8 cellular contexts compared by ENCODE assay signal in the genomic region with DNA sequence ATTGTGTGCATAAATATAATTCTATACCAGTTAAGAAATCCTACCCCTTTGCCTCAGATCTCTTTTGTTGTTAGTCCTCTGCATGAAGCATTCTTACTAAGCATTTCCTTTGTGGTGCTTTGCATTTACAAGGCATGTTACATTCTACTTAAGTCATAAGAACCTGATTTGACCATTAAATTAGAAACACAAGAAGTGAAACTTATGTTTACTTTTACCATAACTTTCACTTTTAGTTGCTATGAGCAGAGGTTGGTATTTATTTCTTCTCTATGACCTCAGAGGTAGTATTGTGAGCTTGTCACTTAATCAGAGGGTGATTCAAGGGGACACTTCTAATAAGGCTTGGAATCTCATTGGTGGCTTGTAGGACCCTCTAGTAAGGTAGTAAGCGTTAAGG. TPM values are rescaled to one million over a fixed set of nuclear protein-coding genes. Genes with fewer than 3 reads are reported as not detected.
DNase-seq lines count a peak whose midpoint lies in the region; ATAC-seq and TF ChIP-seq lines count a peak whose summit lies in the region.

No MANE protein-coding gene starts in this region.

- peak overlapping the region; percentile 63 for H3K4me3 Mint-ChIP-seq in activated B cell treated with CpG ODN at 0.5 μM for 24 hours
- peak overlapping the region in 3 of 10 donors; percentile 11 to 35 (median 17) for H3K4me3 Mint-ChIP-seq in naive thymus-derived CD8-positive, alpha-beta T cell

- H3K4me1 Mint-ChIP-seq in activated B cell treated with CpG ODN at 0.5 μM for 24 hours, result peaks cover 89% of the 10 kb centered on the region
- H3K4me1 Mint-ChIP-seq in naive thymus-derived CD8-positive, alpha-beta T cell, result peaks cover 36 to 89% (median 84%) of the 10 kb centered on the region in 4 donors

- H3K27me3 ChIP-seq in suprapubic skin, result no peaks in the 10 kb centered on the region

- intact Hi-C loops in activated B cell treated with CpG ODN at 0.5 μM for 24 hours (cut with micrococcal nuclease), result loop anchor here (1.0 to 2.0 kb wide), 3 partner anchors 8 to 94 kb away; no protein-coding TSS in a partner anchor

- H3K9me3 ChIP-seq in suprapubic skin, result no peaks in the 10 kb centered on the region

- WGBS in suprapubic skin, result 90% methylated on average over 1 of the region's 1 CpG

- POLR2A ChIA-PET in activated B cell treated with CpG ODN at 0.5 μM for 24 hours (lab: Charles Lee), result interaction anchor here (1.0 to 1.4 kb wide), 2 partner anchors 8 to 47 kb away, joined by 3 to 4 read pairs; partner anchors contain the start of gene TOR3A
- POLR2A ChIA-PET in naive thymus-derived CD8-positive, alpha-beta T cell (lab: Charles Lee), result no interaction called here

- no peak overlapping the region for H3K27ac ChIP-seq in suprapubic skin

- no peaks in the 10 kb centered on the region for H3K36me3 Mint-ChIP-seq in activated B cell treated with CpG ODN at 0.5 μM for 24 hours (ENCODE audit: low read depth)
- no peaks in the 10 kb centered on the region for H3K36me3 Mint-ChIP-seq in naive thymus-derived CD8-positive, alpha-beta T cell

- no peaks in the 10 kb centered on the region for H3K9me3 Mint-ChIP-seq in activated B cell treated with CpG ODN at 0.5 μM for 24 hours
- H3K9me3 Mint-ChIP-seq in naive thymus-derived CD8-positive, alpha-beta T cell, result no peaks in the 10 kb centered on the region

- H3K27me3 Mint-ChIP-seq in activated B cell treated with CpG ODN at 0.5 μM for 24 hours, result no peaks in the 10 kb centered on the region
- H3K27me3 Mint-ChIP-seq in naive thymus-derived CD8-positive, alpha-beta T cell, result no peaks in the 10 kb centered on the region

- no peak for TF ChIP-seq CTCF in activated B cell treated with CpG ODN at 0.5 μM for 24 hours (IDR thresholded peaks at IDR 0.05)
- no peak for TF ChIP-seq CTCF in suprapubic skin (IDR thresholded peaks at IDR 0.05)

- H3K27ac Mint-ChIP-seq in activated B cell treated with CpG ODN at 0.5 μM for 24 hours, result peak overlapping the region; percentile 87
- H3K27ac Mint-ChIP-seq in naive thymus-derived CD8-positive, alpha-beta T cell, result peak overlapping the region in 6 of 10 donors; percentile 16 to 90 (median 70)

- ATAC-seq in GM18873 (IDR thresholded peaks at IDR 0.05; ENCODE audit: low FRiP score, unreplicated experiment) (peak; percentile 58), HG03060 (IDR thresholded peaks at IDR 0.05; ENCODE audit: low read depth, unreplicated experiment) (peak; percentile 89), activated B cell treated with CpG ODN at 0.5 μM for 24 hours (ENCODE audit: low read depth) (peak; percentile 80)
- ATAC-seq in naive thymus-derived CD8-positive, alpha-beta T cell, result peak; percentile 53 to 57

- DNase-seq in AG08395 (ENCODE audit: low spot score), result peak; percentile 32
- DNase-seq in activated B cell treated with CpG ODN at 0.5 μM for 24 hours, result no peak
- no peak for DNase-seq in naive thymus-derived CD8-positive, alpha-beta T cell
- DNase-seq in hypothalamus (lab: John Stamatoyannopoulos, UW), result no peak
- DNase-seq in mesenteric fat pad (ENCODE audit: low spot score), result no peak
- no peak for DNase-seq in suprapubic skin (ENCODE audit: low spot score in 2 of 2)

- H3K36me3 ChIP-seq in suprapubic skin, result no peaks in the 10 kb centered on the region

- peaks cover 36% of the 10 kb centered on the region for H3K4me1 ChIP-seq in suprapubic skin

- CTCF ChIA-PET in activated B cell treated with CpG ODN at 0.5 μM for 24 hours (lab: Charles Lee), result no interaction called here

- no peak for TF ChIP-seq POLR2A in suprapubic skin (IDR thresholded peaks at IDR 0.05)

- no peak for TF ChIP-seq EP300 in suprapubic skin (IDR thresholded peaks at IDR 0.05)

- H3K4me3 ChIP-seq in suprapubic skin, result no peak overlapping the region

RNA-seq across cellular contexts. Expression of gene FAM20B, which starts 9.0 kb away (rescaled TPM):
- total RNA-seq in activated B cell treated with CpG ODN at 0.5 μM for 24 hours, result 26.3 and 27.5 TPM in 2 replicates
- 10 to 100 TPM; 22.7 to 23.7 TPM for total RNA-seq in naive thymus-derived CD8-positive, alpha-beta T cell
- polyA plus RNA-seq in naive thymus-derived CD8-positive, alpha-beta T cell, result 1 to 10 TPM; 5.1 to 7.7 (median 7.5) TPM
- 49.5 TPM for total RNA-seq in mesenteric fat pad
- 10 to 100 TPM; 18.1 to 30.6 (median 21.7) TPM for total RNA-seq in suprapubic skin

RNA-seq across cellular contexts. Expression of gene TOR3A, which starts 47.1 kb away (rescaled TPM):
- 59.5 and 60.8 TPM in 2 replicates for total RNA-seq in activated B cell treated with CpG ODN at 0.5 μM for 24 hours
- total RNA-seq in naive thymus-derived CD8-positive, alpha-beta T cell, result 10 to 100 TPM; 21.5 to 25.1 TPM
- 10 to 100 TPM; 27.6 to 40.5 (median 29.4) TPM for polyA plus RNA-seq in naive thymus-derived CD8-positive, alpha-beta T cell
- 22.3 TPM for total RNA-seq in mesenteric fat pad
- total RNA-seq in suprapubic skin, result 10 to 100 TPM; 23.6 to 31.4 (median 29.6) TPM
